Comparison of ENCODE assay signal across 1 cellular context in the genomic region with DNA sequence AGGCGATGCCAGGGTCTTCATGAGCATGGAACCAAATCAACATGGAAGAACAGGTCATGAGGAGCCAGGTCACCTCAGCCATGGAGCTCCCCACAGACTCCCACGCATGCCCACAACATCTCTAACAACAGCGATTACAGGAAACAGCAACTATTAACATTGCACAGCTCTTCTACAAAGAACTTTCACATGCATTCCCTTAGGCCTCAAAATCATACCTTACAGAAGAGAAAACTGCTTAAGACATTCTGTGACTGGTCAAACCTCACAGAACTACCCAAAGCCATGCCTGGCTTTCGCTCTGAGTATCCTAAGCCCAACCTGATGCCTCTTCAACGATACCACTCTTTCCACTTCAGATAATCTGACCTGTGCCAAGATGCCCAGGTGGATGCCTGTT.
TF ChIP-seq lines count a peak whose summit lies in the region.

No MANE protein-coding gene starts in this region.

TF ChIP-seq in HepG2, 621 proteins besides CTCF, POLR2A, EP300 and RAD21 (continued from another document):
- TF ChIP-seq, protein P1, sequence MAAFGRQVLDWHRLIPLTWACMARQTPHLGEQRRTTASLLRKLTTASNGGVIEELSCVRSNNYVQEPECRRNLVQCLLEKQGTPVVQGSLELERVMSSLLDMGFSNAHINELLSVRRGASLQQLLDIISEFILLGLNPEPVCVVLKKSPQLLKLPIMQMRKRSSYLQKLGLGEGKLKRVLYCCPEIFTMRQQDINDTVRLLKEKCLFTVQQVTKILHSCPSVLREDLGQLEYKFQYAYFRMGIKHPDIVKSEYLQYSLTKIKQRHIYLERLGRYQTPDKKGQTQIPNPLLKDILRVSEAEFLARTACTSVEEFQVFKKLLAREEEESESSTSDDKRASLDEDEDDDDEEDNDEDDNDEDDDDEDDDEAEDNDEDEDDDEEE (CRISPR knock-in tag; IDR thresholded peaks at IDR 0.05) = no peak
- no peak for TF ChIP-seq PTBP1 (IDR thresholded peaks at IDR 0.05; ENCODE audit: low read depth, low read length, poor library complexity, severe bottlenecking)
- TF ChIP-seq, protein P2, sequence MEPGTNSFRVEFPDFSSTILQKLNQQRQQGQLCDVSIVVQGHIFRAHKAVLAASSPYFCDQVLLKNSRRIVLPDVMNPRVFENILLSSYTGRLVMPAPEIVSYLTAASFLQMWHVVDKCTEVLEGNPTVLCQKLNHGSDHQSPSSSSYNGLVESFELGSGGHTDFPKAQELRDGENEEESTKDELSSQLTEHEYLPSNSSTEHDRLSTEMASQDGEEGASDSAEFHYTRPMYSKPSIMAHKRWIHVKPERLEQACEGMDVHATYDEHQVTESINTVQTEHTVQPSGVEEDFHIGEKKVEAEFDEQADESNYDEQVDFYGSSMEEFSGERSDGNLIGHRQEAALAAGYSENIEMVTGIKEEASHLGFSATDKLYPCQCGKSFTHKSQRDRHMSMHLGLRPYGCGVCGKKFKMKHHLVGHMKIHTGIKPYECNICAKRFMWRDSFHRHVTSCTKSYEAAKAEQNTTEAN (CRISPR knock-in tag; conservative IDR thresholded peaks at IDR 0.05) = no peak
